Comparison of ENCODE assay signal across 3 cellular contexts in the genomic region with DNA sequence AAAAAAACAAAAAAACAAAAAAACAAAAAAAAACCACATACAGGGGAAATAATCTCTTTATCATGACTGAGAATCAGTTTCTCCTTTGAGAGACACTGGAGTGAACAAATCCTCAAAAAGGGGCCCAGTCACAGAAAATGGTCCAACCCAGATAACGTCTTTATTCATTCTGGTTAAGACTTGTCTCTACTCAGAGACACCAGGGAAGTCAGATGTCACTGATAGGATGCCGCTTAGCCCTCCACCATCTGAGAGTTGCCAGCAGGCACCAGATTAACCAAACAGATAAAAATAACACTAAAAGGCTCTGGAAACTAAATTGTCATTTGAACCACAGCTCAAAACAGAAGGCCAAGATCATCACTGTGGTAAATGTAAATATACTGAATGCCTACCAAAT.
TF ChIP-seq lines count a peak whose summit lies in the region.

No MANE protein-coding gene starts in this region.

TF ChIP-seq in SK-N-SH, 30 proteins besides CTCF, POLR2A, EP300 and RAD21 (continued from another document):
- no peak for TF ChIP-seq NRF1 (IDR thresholded peaks at IDR 0.05; ENCODE audit: low read depth, low read length)
- TF ChIP-seq, protein P1, sequence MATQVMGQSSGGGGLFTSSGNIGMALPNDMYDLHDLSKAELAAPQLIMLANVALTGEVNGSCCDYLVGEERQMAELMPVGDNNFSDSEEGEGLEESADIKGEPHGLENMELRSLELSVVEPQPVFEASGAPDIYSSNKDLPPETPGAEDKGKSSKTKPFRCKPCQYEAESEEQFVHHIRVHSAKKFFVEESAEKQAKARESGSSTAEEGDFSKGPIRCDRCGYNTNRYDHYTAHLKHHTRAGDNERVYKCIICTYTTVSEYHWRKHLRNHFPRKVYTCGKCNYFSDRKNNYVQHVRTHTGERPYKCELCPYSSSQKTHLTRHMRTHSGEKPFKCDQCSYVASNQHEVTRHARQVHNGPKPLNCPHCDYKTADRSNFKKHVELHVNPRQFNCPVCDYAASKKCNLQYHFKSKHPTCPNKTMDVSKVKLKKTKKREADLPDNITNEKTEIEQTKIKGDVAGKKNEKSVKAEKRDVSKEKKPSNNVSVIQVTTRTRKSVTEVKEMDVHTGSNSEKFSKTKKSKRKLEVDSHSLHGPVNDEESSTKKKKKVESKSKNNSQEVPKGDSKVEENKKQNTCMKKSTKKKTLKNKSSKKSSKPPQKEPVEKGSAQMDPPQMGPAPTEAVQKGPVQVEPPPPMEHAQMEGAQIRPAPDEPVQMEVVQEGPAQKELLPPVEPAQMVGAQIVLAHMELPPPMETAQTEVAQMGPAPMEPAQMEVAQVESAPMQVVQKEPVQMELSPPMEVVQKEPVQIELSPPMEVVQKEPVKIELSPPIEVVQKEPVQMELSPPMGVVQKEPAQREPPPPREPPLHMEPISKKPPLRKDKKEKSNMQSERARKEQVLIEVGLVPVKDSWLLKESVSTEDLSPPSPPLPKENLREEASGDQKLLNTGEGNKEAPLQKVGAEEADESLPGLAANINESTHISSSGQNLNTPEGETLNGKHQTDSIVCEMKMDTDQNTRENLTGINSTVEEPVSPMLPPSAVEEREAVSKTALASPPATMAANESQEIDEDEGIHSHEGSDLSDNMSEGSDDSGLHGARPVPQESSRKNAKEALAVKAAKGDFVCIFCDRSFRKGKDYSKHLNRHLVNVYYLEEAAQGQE (IDR thresholded peaks at IDR 0.05; ENCODE audit: low read depth, low read length) = no peak

TF ChIP-seq in SK-N-SH treated with all-trans-retinoic acid at 6 μM for 48 hours, 23 proteins besides CTCF, POLR2A, EP300 and RAD21 (continues in another document):
- TF ChIP-seq, protein P2, sequence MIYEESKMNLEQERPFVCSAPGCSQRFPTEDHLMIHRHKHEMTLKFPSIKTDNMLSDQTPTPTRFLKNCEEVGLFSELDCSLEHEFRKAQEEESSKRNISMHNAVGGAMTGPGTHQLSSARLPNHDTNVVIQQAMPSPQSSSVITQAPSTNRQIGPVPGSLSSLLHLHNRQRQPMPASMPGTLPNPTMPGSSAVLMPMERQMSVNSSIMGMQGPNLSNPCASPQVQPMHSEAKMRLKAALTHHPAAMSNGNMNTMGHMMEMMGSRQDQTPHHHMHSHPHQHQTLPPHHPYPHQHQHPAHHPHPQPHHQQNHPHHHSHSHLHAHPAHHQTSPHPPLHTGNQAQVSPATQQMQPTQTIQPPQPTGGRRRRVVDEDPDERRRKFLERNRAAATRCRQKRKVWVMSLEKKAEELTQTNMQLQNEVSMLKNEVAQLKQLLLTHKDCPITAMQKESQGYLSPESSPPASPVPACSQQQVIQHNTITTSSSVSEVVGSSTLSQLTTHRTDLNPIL (CRISPR knock-in tag; IDR thresholded peaks at IDR 0.05; ENCODE audit: low read depth) = no peak
- TF ChIP-seq ZNF70 (CRISPR knock-in tag; IDR thresholded peaks at IDR 0.05) (no peak), RARB (CRISPR knock-in tag; IDR thresholded peaks at IDR 0.05) (no peak), ESRRG (CRISPR knock-in tag; IDR thresholded peaks at IDR 0.05) (no peak), ZNF565 (CRISPR knock-in tag; conservative IDR thresholded peaks at IDR 0.05; ENCODE audit: low read depth) (no peak), SNAI2 (CRISPR knock-in tag; IDR thresholded peaks at IDR 0.05) (no peak), TOX (CRISPR knock-in tag; IDR thresholded peaks at IDR 0.05; ENCODE audit: borderline replicate concordance) (no peak), TCF4 (CRISPR knock-in tag; IDR thresholded peaks at IDR 0.05; ENCODE audit: borderline replicate concordance) (no peak), BACH2 (CRISPR knock-in tag; IDR thresholded peaks at IDR 0.05; ENCODE audit: borderline replicate concordance) (no peak), CSDC2 (CRISPR knock-in tag; IDR thresholded peaks at IDR 0.05) (no peak)
- TF ChIP-seq, protein P3, sequence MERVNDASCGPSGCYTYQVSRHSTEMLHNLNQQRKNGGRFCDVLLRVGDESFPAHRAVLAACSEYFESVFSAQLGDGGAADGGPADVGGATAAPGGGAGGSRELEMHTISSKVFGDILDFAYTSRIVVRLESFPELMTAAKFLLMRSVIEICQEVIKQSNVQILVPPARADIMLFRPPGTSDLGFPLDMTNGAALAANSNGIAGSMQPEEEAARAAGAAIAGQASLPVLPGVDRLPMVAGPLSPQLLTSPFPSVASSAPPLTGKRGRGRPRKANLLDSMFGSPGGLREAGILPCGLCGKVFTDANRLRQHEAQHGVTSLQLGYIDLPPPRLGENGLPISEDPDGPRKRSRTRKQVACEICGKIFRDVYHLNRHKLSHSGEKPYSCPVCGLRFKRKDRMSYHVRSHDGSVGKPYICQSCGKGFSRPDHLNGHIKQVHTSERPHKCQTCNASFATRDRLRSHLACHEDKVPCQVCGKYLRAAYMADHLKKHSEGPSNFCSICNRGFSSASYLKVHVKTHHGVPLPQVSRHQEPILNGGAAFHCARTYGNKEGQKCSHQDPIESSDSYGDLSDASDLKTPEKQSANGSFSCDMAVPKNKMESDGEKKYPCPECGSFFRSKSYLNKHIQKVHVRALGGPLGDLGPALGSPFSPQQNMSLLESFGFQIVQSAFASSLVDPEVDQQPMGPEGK (CRISPR knock-in tag; IDR thresholded peaks at IDR 0.05; ENCODE audit: borderline replicate concordance) = no peak
- TF ChIP-seq, protein P4, sequence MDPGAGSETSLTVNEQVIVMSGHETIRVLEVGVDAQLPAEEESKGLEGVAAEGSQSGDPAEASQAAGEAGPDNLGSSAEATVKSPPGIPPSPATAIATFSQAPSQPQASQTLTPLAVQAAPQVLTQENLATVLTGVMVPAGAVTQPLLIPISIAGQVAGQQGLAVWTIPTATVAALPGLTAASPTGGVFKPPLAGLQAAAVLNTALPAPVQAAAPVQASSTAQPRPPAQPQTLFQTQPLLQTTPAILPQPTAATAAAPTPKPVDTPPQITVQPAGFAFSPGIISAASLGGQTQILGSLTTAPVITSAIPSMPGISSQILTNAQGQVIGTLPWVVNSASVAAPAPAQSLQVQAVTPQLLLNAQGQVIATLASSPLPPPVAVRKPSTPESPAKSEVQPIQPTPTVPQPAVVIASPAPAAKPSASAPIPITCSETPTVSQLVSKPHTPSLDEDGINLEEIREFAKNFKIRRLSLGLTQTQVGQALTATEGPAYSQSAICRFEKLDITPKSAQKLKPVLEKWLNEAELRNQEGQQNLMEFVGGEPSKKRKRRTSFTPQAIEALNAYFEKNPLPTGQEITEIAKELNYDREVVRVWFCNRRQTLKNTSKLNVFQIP (CRISPR knock-in tag; IDR thresholded peaks at IDR 0.05; ENCODE audit: borderline replicate concordance, low read depth) = no peak
- TF ChIP-seq, protein P5, sequence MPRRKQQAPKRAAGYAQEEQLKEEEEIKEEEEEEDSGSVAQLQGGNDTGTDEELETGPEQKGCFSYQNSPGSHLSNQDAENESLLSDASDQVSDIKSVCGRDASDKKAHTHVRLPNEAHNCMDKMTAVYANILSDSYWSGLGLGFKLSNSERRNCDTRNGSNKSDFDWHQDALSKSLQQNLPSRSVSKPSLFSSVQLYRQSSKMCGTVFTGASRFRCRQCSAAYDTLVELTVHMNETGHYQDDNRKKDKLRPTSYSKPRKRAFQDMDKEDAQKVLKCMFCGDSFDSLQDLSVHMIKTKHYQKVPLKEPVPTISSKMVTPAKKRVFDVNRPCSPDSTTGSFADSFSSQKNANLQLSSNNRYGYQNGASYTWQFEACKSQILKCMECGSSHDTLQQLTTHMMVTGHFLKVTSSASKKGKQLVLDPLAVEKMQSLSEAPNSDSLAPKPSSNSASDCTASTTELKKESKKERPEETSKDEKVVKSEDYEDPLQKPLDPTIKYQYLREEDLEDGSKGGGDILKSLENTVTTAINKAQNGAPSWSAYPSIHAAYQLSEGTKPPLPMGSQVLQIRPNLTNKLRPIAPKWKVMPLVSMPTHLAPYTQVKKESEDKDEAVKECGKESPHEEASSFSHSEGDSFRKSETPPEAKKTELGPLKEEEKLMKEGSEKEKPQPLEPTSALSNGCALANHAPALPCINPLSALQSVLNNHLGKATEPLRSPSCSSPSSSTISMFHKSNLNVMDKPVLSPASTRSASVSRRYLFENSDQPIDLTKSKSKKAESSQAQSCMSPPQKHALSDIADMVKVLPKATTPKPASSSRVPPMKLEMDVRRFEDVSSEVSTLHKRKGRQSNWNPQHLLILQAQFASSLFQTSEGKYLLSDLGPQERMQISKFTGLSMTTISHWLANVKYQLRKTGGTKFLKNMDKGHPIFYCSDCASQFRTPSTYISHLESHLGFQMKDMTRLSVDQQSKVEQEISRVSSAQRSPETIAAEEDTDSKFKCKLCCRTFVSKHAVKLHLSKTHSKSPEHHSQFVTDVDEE (CRISPR knock-in tag; IDR thresholded peaks at IDR 0.05) = no peak

TF ChIP-seq in K562, 482 proteins besides CTCF, POLR2A, EP300 and RAD21:
- TF ChIP-seq, protein P6, sequence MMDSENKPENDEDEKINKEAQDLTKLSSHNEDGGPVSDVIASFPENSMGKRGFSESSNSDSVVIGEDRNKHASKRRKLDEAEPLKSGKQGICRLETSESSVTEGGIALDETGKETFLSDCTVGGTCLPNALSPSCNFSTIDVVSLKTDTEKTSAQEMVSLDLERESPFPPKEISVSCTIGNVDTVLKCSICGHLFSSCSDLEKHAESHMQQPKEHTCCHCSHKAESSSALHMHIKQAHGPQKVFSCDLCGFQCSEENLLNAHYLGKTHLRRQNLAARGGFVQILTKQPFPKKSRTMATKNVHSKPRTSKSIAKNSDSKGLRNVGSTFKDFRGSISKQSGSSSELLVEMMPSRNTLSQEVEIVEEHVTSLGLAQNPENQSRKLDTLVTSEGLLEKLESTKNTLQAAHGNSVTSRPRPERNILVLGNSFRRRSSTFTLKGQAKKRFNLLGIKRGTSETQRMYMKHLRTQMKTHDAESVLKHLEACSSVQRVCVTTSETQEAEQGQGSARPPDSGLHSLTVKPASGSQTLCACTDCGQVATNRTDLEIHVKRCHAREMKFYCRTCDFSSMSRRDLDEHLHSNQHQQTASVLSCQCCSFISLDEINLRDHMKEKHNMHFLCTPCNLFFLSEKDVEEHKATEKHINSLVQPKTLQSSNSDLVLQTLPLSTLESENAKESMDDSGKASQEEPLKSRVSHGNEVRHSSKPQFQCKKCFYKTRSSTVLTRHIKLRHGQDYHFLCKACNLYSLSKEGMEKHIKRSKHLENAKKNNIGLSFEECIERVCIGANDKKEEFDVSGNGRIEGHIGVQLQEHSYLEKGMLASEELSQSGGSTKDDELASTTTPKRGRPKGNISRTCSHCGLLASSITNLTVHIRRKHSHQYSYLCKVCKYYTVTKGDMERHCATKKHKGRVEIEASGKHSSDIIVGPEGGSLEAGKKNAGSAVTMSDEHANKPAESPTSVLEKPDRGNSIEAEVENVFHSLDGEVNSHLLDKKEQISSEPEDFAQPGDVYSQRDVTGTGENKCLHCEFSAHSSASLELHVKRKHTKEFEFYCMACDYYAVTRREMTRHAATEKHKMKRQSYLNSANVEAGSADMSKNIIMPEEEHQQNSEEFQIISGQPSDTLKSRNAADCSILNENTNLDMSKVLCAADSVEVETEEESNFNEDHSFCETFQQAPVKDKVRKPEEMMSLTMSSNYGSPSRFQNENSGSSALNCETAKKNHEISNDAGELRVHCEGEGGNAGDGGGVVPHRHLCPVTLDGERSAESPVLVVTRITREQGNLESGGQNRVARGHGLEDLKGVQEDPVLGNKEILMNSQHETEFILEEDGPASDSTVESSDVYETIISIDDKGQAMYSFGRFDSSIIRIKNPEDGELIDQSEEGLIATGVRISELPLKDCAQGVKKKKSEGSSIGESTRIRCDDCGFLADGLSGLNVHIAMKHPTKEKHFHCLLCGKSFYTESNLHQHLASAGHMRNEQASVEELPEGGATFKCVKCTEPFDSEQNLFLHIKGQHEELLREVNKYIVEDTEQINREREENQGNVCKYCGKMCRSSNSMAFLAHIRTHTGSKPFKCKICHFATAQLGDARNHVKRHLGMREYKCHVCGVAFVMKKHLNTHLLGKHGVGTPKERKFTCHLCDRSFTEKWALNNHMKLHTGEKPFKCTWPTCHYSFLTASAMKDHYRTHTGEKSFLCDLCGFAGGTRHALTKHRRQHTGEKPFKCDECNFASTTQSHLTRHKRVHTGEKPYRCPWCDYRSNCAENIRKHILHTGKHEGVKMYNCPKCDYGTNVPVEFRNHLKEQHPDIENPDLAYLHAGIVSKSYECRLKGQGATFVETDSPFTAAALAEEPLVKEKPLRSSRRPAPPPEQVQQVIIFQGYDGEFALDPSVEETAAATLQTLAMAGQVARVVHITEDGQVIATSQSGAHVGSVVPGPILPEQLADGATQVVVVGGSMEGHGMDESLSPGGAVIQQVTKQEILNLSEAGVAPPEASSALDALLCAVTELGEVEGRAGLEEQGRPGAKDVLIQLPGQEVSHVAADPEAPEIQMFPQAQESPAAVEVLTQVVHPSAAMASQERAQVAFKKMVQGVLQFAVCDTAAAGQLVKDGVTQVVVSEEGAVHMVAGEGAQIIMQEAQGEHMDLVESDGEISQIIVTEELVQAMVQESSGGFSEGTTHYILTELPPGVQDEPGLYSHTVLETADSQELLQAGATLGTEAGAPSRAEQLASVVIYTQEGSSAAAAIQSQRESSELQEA (IDR thresholded peaks at IDR 0.05; ENCODE audit: low read depth) = no peak
- TF ChIP-seq, protein P7, sequence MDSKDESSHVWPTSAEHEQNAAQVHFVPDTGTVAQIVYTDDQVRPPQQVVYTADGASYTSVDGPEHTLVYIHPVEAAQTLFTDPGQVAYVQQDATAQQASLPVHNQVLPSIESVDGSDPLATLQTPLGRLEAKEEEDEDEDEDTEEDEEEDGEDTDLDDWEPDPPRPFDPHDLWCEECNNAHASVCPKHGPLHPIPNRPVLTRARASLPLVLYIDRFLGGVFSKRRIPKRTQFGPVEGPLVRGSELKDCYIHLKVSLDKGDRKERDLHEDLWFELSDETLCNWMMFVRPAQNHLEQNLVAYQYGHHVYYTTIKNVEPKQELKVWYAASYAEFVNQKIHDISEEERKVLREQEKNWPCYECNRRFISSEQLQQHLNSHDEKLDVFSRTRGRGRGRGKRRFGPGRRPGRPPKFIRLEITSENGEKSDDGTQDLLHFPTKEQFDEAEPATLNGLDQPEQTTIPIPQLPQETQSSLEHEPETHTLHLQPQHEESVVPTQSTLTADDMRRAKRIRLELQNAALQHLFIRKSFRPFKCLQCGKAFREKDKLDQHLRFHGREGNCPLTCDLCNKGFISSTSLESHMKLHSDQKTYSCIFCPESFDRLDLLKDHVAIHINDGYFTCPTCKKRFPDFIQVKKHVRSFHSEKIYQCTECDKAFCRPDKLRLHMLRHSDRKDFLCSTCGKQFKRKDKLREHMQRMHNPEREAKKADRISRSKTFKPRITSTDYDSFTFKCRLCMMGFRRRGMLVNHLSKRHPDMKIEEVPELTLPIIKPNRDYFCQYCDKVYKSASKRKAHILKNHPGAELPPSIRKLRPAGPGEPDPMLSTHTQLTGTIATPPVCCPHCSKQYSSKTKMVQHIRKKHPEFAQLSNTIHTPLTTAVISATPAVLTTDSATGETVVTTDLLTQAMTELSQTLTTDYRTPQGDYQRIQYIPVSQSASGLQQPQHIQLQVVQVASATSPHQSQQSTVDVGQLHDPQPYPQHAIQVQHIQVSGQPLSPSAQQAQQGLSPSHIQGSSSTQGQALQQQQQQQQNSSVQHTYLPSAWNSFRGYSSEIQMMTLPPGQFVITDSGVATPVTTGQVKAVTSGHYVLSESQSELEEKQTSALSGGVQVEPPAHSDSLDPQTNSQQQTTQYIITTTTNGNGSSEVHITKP (IDR thresholded peaks at IDR 0.05; ENCODE audit: partially characterized antibody) = peak; percentile 16
